ENCODE assay signal across 8 cellular contexts in genomic region chr9:4661165-4662095, GRCh38. TPM values are rescaled to one million over a fixed set of nuclear protein-coding genes. Genes with fewer than 3 reads are reported as not detected.
DNase-seq lines count a peak whose midpoint lies in the region; FAIRE-seq and TF ChIP-seq lines count a peak whose summit lies in the region.

No MANE protein-coding gene starts in this region.

- POLR2A ChIA-PET in activated CD4-positive, alpha-beta T cell treated with anti-CD3 and anti-CD28 coated beads, Interleukin-2, amount 10 ng/mL, durations not matched to agents 7 days and 5 days (lab: Charles Lee), result no interaction called here
- POLR2A ChIA-PET in PC-9 (lab: Charles Lee; ENCODE audit: unreplicated experiment) (interaction anchor here (0.7 kb wide), 1 partner anchor 243 kb away, joined by 3 read pairs; no protein-coding TSS in a partner anchor), H1 (lab: Charles Lee; ENCODE audit: partially characterized antibody) (interaction anchor here (0.7 to 1.8 kb wide), 3 partner anchors 16 to 781 kb away, joined by 3 to 7 read pairs (median 6); partner anchors contain the start of gene AK3)

- no peak overlapping the region for H2BK12ac ChIP-seq in H1 (ENCODE audit: low read depth, low read length)

- TF ChIP-seq POLR2A in H1 (IDR thresholded peaks at IDR 0.05; ENCODE audit: control extremely low read depth in 1 of 2, low read depth in 2 of 2, low read length in 2 of 2), result no peak; a peak in 1 of 3 replicates

- no peak overlapping the region for H2BK120ac ChIP-seq in H1 (replicated peaks; ENCODE audit: low read depth, low read length)

- peak overlapping the region; percentile 85 for H3K4me3 Mint-ChIP-seq in activated CD4-positive, alpha-beta T cell treated with anti-CD3 and anti-CD28 coated beads, Interleukin-2, amount 10 ng/mL, durations not matched to agents 7 days and 5 days

- H4K20me1 ChIP-seq in PC-9 (ENCODE audit: insufficient read depth) (no peaks in the 10 kb centered on the region), H1 (replicated peaks in 1 of 2; ENCODE audit: control insufficient read depth in 1 of 2, insufficient read depth in 2 of 2, low read length in 2 of 2) (no peaks in the 10 kb centered on the region)

- H3K4me1 ChIP-seq in PC-9 (replicated peaks; ENCODE audit: insufficient read depth) (peaks cover 41% of the 10 kb centered on the region), H1 (replicated peaks in 1 of 4; ENCODE audit: control insufficient read depth in 3 of 4, insufficient read depth in 4 of 4, low read length in 3 of 4) (peaks cover 4 to 21% (median 9%) of the 10 kb centered on the region in 4 experiments), neutrophil (ENCODE audit: control insufficient read depth in 1 of 2, insufficient read depth in 1 of 2, low read depth in 1 of 2, low read length in 1 of 2) (peaks cover 22 to 27% of the 10 kb centered on the region in 2 experiments)

- no peak overlapping the region for H4K8ac ChIP-seq in H1 (ENCODE audit: extremely low read depth, insufficient read depth, low read length)

- H3K36me3 ChIP-seq in PC-9 (ENCODE audit: low read depth) (no peaks in the 10 kb centered on the region), H1 (ENCODE audit: control insufficient read depth in 2 of 4, insufficient read depth in 4 of 4, low read length in 3 of 4) (no peaks in the 10 kb centered on the region), neutrophil (no peaks in the 10 kb centered on the region)

- no peak overlapping the region for H3K56ac ChIP-seq in H1 (replicated peaks; ENCODE audit: insufficient read length, low read depth, low read length)

- H3K27me3 Mint-ChIP-seq in activated CD4-positive, alpha-beta T cell treated with anti-CD3 and anti-CD28 coated beads, Interleukin-2, amount 10 ng/mL, durations not matched to agents 7 days and 5 days, result peaks cover 8% of the 10 kb centered on the region

- H3K27ac ChIP-seq in PC-9 (0 out of 2 replicates have a peak overlapping the region, but pooled peaks have one; percentile 4), H1 (ENCODE audit: low read depth, low read length) (no peak overlapping the region), neutrophil (no peak overlapping the region)

- H3K9me3 ChIP-seq in PC-9 (ENCODE audit: insufficient read depth, low read depth) (no peaks in the 10 kb centered on the region), H1 (ENCODE audit: insufficient read depth in 2 of 2, low read depth in 1 of 2, low read length in 1 of 2) (no peaks in the 10 kb centered on the region), neutrophil (no peaks in the 10 kb centered on the region)

- H2BK5ac ChIP-seq in H1 (ENCODE audit: low read depth, low read length), result 0 out of 2 replicates have a peak overlapping the region, but pooled peaks have one; percentile 88

- no peak overlapping the region for H4K91ac ChIP-seq in H1 (replicated peaks; ENCODE audit: insufficient read length, low read length)

- H2AFZ ChIP-seq in PC-9, result no peak overlapping the region
- peak overlapping the region; percentile 70; the same call in 1 of the 2 replicates for H2AFZ ChIP-seq in H1 (ENCODE audit: low read length)

- H3F3A ChIP-seq in PC-9 (ENCODE audit: insufficient read depth, low read depth), result peaks cover 3% of the 10 kb centered on the region; the same call in 1 of the 2 replicates

- peaks cover 14% of the 10 kb centered on the region for H3K23me2 ChIP-seq in H1 (ENCODE audit: low read depth, low read length)

- CTCF ChIA-PET in activated CD4-positive, alpha-beta T cell treated with anti-CD3 and anti-CD28 coated beads, Interleukin-2, amount 10 ng/mL, durations not matched to agents 7 days and 5 days (lab: Charles Lee), result no interaction called here
- CTCF ChIA-PET in PC-9 (lab: Charles Lee), result no interaction called here
- CTCF ChIA-PET in H1 (lab: Charles Lee; ENCODE audit: partially characterized antibody), result interaction anchor here (0.6 to 2.0 kb wide), 11 partner anchors 8 to 577 kb away, joined by 3 to 7 read pairs (median 3); partner anchors contain the start of gene AK3

- peaks cover 44% of the 10 kb centered on the region for H3K4me1 Mint-ChIP-seq in activated CD4-positive, alpha-beta T cell treated with anti-CD3 and anti-CD28 coated beads, Interleukin-2, amount 10 ng/mL, durations not matched to agents 7 days and 5 days

- H3K18ac ChIP-seq in H1 (ENCODE audit: extremely low read depth, low read length), result no peak overlapping the region; the same call in 1 of the 2 replicates

- peak overlapping the region; percentile 77; the same call in 1 of the 2 replicates for H3K4me3 ChIP-seq in PC-9
- H3K4me3 ChIP-seq in H1 (ENCODE audit: extremely low read depth in 1 of 4, insufficient read depth in 2 of 4, low read depth in 3 of 4, low read length in 4 of 4), result peak overlapping the region; percentile 46 to 84 (median 82); a peak in 7 of 8 replicates
- peak overlapping the region; percentile 71 to 77 for H3K4me3 ChIP-seq in neutrophil (ENCODE audit: low read depth in 1 of 2, low read length in 1 of 2)

- no TSS peak for BruUV-seq in PC-9 (replicated peaks; lab: Mats Ljungman, UMichigan)

- peaks cover 8% of the 10 kb centered on the region for H3K36me3 Mint-ChIP-seq in activated CD4-positive, alpha-beta T cell treated with anti-CD3 and anti-CD28 coated beads, Interleukin-2, amount 10 ng/mL, durations not matched to agents 7 days and 5 days (ENCODE audit: low read depth)

- TF ChIP-seq CTCF in PC-9 (conservative IDR thresholded peaks at IDR 0.05) (no peak), H1 (IDR thresholded peaks at IDR 0.05; ENCODE audit: control extremely low read depth in 1 of 3, insufficient read depth in 1 of 3, low read depth in 1 of 3, low read length in 3 of 3) (no peak), neutrophil (IDR thresholded peaks at IDR 0.05) (no peak)

- no peak for TF ChIP-seq RAD21 in H1 (IDR thresholded peaks at IDR 0.05 in 1 of 2, conservative IDR thresholded peaks at IDR 0.05 in 1 of 2; ENCODE audit: low read depth in 2 of 2, low read length in 2 of 2)

- intact Hi-C loops in PC-9 (cut with micrococcal nuclease; ENCODE audit: unreplicated experiment), result loop anchor here (1.0 to 2.0 kb wide), 3 partner anchors 18 to 131 kb away; partner anchors contain the start of genes AK3 and CDC37L1

- H2AK5ac ChIP-seq in H1 (ENCODE audit: low read depth, low read length), result no peak overlapping the region

- no peaks in the 10 kb centered on the region for H3K9me2 ChIP-seq in PC-9 (ENCODE audit: insufficient read depth)

- peak overlapping the region; percentile 51 for H4K5ac ChIP-seq in H1 (ENCODE audit: insufficient read length, low read depth, low read length)

- H2BK20ac ChIP-seq in H1 (ENCODE audit: low read length), result no peak overlapping the region

- H3K14ac ChIP-seq in H1 (ENCODE audit: insufficient read length), result no peak overlapping the region

- H3K23ac ChIP-seq in H1 (ENCODE audit: insufficient read length), result no peak overlapping the region

- FAIRE-seq in H1 (lab: Jason Lieb, UNC), result no peak

- peak overlapping the region; percentile 91 for H3K27ac Mint-ChIP-seq in activated CD4-positive, alpha-beta T cell treated with anti-CD3 and anti-CD28 coated beads, Interleukin-2, amount 10 ng/mL, durations not matched to agents 7 days and 5 days

- H3K4me2 ChIP-seq in PC-9 (peak overlapping the region; percentile 96), H1 (ENCODE audit: insufficient read depth in 1 of 2, low read depth in 2 of 2, low read length in 2 of 2) (peak overlapping the region; percentile 94 to 95)

- no peak overlapping the region; a peak in 1 of 7 replicates for H3K9ac ChIP-seq in H1 (replicated peaks in 1 of 4; ENCODE audit: extremely low read depth in 1 of 4, low read depth in 3 of 4, low read length in 3 of 4)

- WGBS in H1 (ENCODE audit: extremely low coverage in 1 of 2, insufficient coverage in 1 of 2, insufficient read length in 1 of 2, insufficient replicate concordance in 2 of 2, low coverage in 1 of 2, low lambda C conversion rate in 2 of 2, missing lambda C conversion rate in 1 of 2), 2 experiments, result 36% methylated on average over 7 of the region's 7 CpGs; no CpG with 5 or more reads in 1 of the 2 experiments

- no peak overlapping the region for H2BK15ac ChIP-seq in H1 (ENCODE audit: low read length)

- H3K27me3 ChIP-seq in PC-9 (ENCODE audit: insufficient read depth, low read depth) (no peaks in the 10 kb centered on the region), H1 (replicated peaks in 1 of 4; ENCODE audit: control insufficient read depth in 3 of 4, extremely low read depth in 1 of 4, insufficient read depth in 3 of 4, low read length in 3 of 4) (no peaks in the 10 kb centered on the region), neutrophil (peaks cover 57% of the 10 kb centered on the region)

- no peak for TF ChIP-seq EP300 in H1 (IDR thresholded peaks at IDR 0.05; ENCODE audit: borderline replicate concordance in 1 of 2, low read depth in 2 of 2, low read length in 2 of 2)

- H3K79me1 ChIP-seq in H1 (ENCODE audit: low read depth, low read length), result peaks cover 6% of the 10 kb centered on the region; the same call in 1 of the 2 replicates

- H3K79me2 ChIP-seq in PC-9 (ENCODE audit: low read depth), result peaks cover 23% of the 10 kb centered on the region
- H3K79me2 ChIP-seq in H1 (ENCODE audit: control insufficient read depth in 1 of 2, insufficient read depth in 2 of 2, low read length in 2 of 2), result peaks cover 3 to 9% of the 10 kb centered on the region in 2 experiments; a peak in 2 of 4 replicates

- DNase-seq in activated CD4-positive, alpha-beta T cell treated with anti-CD3 and anti-CD28 coated beads, Interleukin-2, amount 10 ng/mL, durations not matched to agents 7 days and 5 days, result no peak
- DNase-seq in activated CD4-positive, alpha-beta T cell treated with anti-CD3 and anti-CD28 coated beads for 1 hour, result no peak
- DNase-seq in PC-9 (peak in 1 of 2 experiments; percentile 35), H1 (ENCODE audit: low read depth in 1 of 2, low spot score in 2 of 2) (no peak), NCI-H82 (lab: John Stamatoyannopoulos, UW) (no peak), T1000 (lab: John Stamatoyannopoulos, UW) (no peak)
- DNase-seq in stimulated activated CD4-positive, alpha-beta T cell treated with anti-CD3 and anti-CD28 coated beads, Interleukin-12 subunit alpha, Interleukin-12 subunit beta, amount 100 ng/mL, for 4 hours, result no peak

- H3K9me3 Mint-ChIP-seq in activated CD4-positive, alpha-beta T cell treated with anti-CD3 and anti-CD28 coated beads, Interleukin-2, amount 10 ng/mL, durations not matched to agents 7 days and 5 days, result no peaks in the 10 kb centered on the region

- H3K4ac ChIP-seq in H1 (replicated peaks; ENCODE audit: insufficient read length, low read depth, low read length), result no peak overlapping the region

RNA-seq across cellular contexts. Expression of gene PLPP6, which starts 0.7 kb away (rescaled TPM):
- 10 to 100 TPM in 1 of 2 experiments, 1 to 10 TPM in 1; 9.9 to 10.3 TPM for total RNA-seq in activated CD4-positive, alpha-beta T cell treated with anti-CD3 and anti-CD28 coated beads, Interleukin-2, amount 10 ng/mL, durations not matched to agents 7 days and 5 days
- 4.9 and 5.9 TPM in 2 replicates for total RNA-seq in PC-9 (2021)
- 12.0 and 13.3 TPM in 2 replicates for total RNA-seq in H1 (2021; fragmentation: NEBNext Ultra II Directional; extraction: Animal tissue kit (Norgen Biotek cat#: 25700))
- 11.8 and 13.0 TPM in 2 replicates for polyA plus RNA-seq in H1 (2011; rRNA removed)
- polyA plus RNA-seq in H1 (2011; cell fraction: cytosol; rRNA removed), result 12.1 TPM
- polyA plus RNA-seq in H1 (2011; cell fraction: nucleus; rRNA removed), result 12.1 TPM
- 8.9 to 11.4 TPM (median 9.3 TPM) in 4 replicates for polyA plus RNA-seq in H1 (2012, experiment 1 of 2)
- polyA plus RNA-seq in H1 (2012, experiment 2 of 2), result 1.9 TPM
- polyA plus RNA-seq in H1 (2013, experiment 1 of 2), result 14.2 TPM
- 17.0 TPM for polyA plus RNA-seq in H1 (2013, experiment 2 of 2)
- polyA minus RNA-seq in H1 (2011; rRNA and poly(A)+ RNA removed), result 17.4 and 19.6 TPM in 2 replicates
- polyA minus RNA-seq in H1 (2011; cell fraction: cytosol; rRNA and poly(A)+ RNA removed), result 10.4 TPM
- polyA minus RNA-seq in H1 (2011; cell fraction: nucleus; rRNA and poly(A)+ RNA removed), result 19.6 TPM

RNA-seq across cellular contexts. Expression of gene SPATA6L, which starts 4.8 kb away (rescaled TPM):
- total RNA-seq in activated CD4-positive, alpha-beta T cell treated with anti-CD3 and anti-CD28 coated beads, Interleukin-2, amount 10 ng/mL, durations not matched to agents 7 days and 5 days, result under 1 TPM; 0.40 to 0.42 TPM
- total RNA-seq in PC-9 (2021), result 5.9 and 7.1 TPM in 2 replicates
- total RNA-seq in H1 (2021; fragmentation: NEBNext Ultra II Directional; extraction: Animal tissue kit (Norgen Biotek cat#: 25700)), result 0.55 and 1.1 TPM in 2 replicates
- 0.57 and 1.6 TPM in 2 replicates for polyA plus RNA-seq in H1 (2011; rRNA removed)
- polyA plus RNA-seq in H1 (2011; cell fraction: cytosol; rRNA removed), result 1.0 TPM
- polyA plus RNA-seq in H1 (2011; cell fraction: nucleus; rRNA removed), result 1.5 TPM
- 0.38 to 1.8 TPM (median 1.4 TPM) in 4 replicates for polyA plus RNA-seq in H1 (2012, experiment 1 of 2)
- polyA plus RNA-seq in H1 (2012, experiment 2 of 2), result not detected
- 0.75 TPM for polyA plus RNA-seq in H1 (2013, experiment 1 of 2)
- polyA plus RNA-seq in H1 (2013, experiment 2 of 2), result 0.85 TPM
- 1.9 and 2.1 TPM in 2 replicates for polyA minus RNA-seq in H1 (2011; rRNA and poly(A)+ RNA removed)
- polyA minus RNA-seq in H1 (2011; cell fraction: cytosol; rRNA and poly(A)+ RNA removed), result 0.81 TPM
- 2.8 TPM for polyA minus RNA-seq in H1 (2011; cell fraction: nucleus; rRNA and poly(A)+ RNA removed)

RNA-seq across cellular contexts. Expression of gene CDC37L1, which starts 17.9 kb away (rescaled TPM):
- total RNA-seq in activated CD4-positive, alpha-beta T cell treated with anti-CD3 and anti-CD28 coated beads, Interleukin-2, amount 10 ng/mL, durations not matched to agents 7 days and 5 days, result 10 to 100 TPM in 1 of 2 experiments, 1 to 10 TPM in 1; 9.2 to 10.7 TPM
- 6.7 and 7.7 TPM in 2 replicates for total RNA-seq in PC-9 (2021)
- 22.4 and 23.8 TPM in 2 replicates for total RNA-seq in H1 (2021; fragmentation: NEBNext Ultra II Directional; extraction: Animal tissue kit (Norgen Biotek cat#: 25700))
- 4.6 and 5.2 TPM in 2 replicates for polyA plus RNA-seq in H1 (2011; rRNA removed)
- 10.4 TPM for polyA plus RNA-seq in H1 (2011; cell fraction: cytosol; rRNA removed)
- polyA plus RNA-seq in H1 (2011; cell fraction: nucleus; rRNA removed), result 4.6 TPM
- 10.8 to 17.0 TPM (median 13.2 TPM) in 4 replicates for polyA plus RNA-seq in H1 (2012, experiment 1 of 2)
- 1.9 TPM for polyA plus RNA-seq in H1 (2012, experiment 2 of 2)
- polyA plus RNA-seq in H1 (2013, experiment 1 of 2), result 12.0 TPM
- polyA plus RNA-seq in H1 (2013, experiment 2 of 2), result 11.9 TPM
- polyA minus RNA-seq in H1 (2011; rRNA and poly(A)+ RNA removed), result 7.2 and 10.8 TPM in 2 replicates
- polyA minus RNA-seq in H1 (2011; cell fraction: cytosol; rRNA and poly(A)+ RNA removed), result 9.2 TPM
- 6.3 TPM for polyA minus RNA-seq in H1 (2011; cell fraction: nucleus; rRNA and poly(A)+ RNA removed)
